Comparison of ENCODE assay signal across 1 cellular context in the genomic region with DNA sequence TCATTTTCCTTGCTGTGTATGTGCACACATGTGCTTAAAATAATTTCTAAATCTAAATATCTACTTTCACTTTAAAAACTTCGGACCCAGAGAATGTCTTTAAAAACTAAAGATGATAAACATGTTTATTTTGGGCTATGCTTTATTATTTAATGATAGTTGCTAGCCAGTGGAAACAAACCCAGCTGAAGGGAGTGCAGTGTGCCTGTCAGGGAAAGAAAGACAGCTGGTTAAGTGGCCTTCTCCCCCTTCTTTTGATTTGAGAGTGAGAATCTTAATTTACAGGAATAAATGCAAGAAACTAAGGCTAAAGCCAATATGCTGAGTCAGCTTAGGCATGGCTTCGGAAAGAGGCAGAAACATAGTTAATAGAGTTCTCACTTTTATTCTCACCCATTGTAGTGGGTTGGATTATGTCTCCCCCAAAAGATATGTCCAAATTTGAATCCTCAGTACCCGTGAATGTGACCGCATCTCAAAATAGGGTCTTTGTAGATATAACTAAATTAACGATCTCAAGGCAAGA.
TF ChIP-seq lines count a peak whose summit lies in the region.

No MANE protein-coding gene starts in this region.

TF ChIP-seq in IMR-90, 13 proteins besides CTCF, POLR2A, EP300 and RAD21 (continued from another document):
- peak; percentile 98 for TF ChIP-seq MAFK (IDR thresholded peaks at IDR 0.05; ENCODE audit: low read depth, low read length)
TF ChIP-seq in IMR-90: peak in this region for 1.
